ENCODE assay signal across 8 cellular contexts in the genomic region with DNA sequence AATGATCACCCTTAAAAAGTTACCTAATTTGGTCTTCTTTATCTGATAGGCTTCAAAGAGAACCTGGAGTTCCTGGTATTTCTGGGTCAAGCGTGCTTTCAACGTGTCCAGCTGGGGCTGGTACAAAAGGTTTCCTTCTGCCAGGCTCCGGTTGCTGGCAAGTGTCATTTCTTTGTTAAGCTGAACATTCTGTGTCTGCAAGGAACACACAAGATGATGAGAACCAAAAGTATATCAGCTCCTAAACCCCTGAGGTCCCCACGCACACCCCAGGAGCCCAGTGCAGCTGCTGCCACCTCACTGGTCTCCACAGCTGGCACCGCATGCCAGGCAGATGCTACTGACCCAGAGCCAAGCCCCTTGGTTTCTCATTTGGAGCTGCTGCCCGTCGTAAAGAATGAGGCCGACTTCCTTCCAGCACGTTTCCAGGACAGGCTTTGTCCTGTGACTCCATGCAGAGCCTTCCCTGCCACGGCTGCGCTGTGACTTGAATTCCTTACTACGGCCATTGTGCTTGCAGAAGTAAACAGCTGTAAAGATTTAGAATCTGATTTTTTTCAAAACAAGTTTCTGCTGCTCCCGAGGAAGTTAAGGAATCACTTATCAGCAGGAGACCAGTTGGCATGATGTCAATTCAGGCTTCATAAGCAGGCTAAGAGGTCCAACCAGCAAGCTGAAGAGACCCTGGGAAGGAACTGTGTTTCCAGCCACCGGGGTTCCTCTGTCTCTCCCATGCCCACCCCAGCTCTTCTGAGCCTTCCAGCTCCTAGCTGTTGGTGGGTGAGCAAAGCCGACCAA. TPM values are rescaled to one million over a fixed set of nuclear protein-coding genes. Genes with fewer than 3 reads are reported as not detected.
DNase-seq lines count a peak whose midpoint lies in the region; ATAC-seq, FAIRE-seq and TF ChIP-seq lines count a peak whose summit lies in the region.

No MANE protein-coding gene starts in this region.

- H3K9me3 Mint-ChIP-seq in activated CD8-positive, alpha-beta T cell treated with anti-CD3 and anti-CD28 coated beads for 36 hours = no peaks in the 10 kb centered on the region

- peak; percentile 48 for FAIRE-seq in GM12891 (lab: Jason Lieb, UNC)

- POLR2A ChIA-PET in activated CD8-positive, alpha-beta T cell treated with anti-CD3 and anti-CD28 coated beads for 36 hours (lab: Charles Lee) = interaction anchor here (1.2 to 21.6 kb wide), 6 partner anchors 9 to 94 kb away, joined by 3 to 239 read pairs (median 5); a partner anchor contains a TSS

- no peak for TF ChIP-seq POLR2A in GM12891 (IDR thresholded peaks at IDR 0.05; ENCODE audit: low read depth, low read length)

- peak overlapping the region; percentile 92 for H3K27ac ChIP-seq in left ventricle myocardium inferior (replicated peaks)
- H3K27ac ChIP-seq in skin epidermis = peak overlapping the region in 20 of 21 experiments; percentile 34 to 93 (median 84)

- H3K36me3 ChIP-seq in left ventricle myocardium inferior = peaks cover 41% of the 10 kb centered on the region

- peaks cover 100% of the 10 kb centered on the region for H3K4me1 ChIP-seq in left ventricle myocardium inferior

- CTCF ChIA-PET in activated CD8-positive, alpha-beta T cell treated with anti-CD3 and anti-CD28 coated beads for 36 hours (lab: Charles Lee) = interaction anchor here (0.7 to 6.2 kb wide), 14 partner anchors 11 to 106 kb away, joined by 3 to 55 read pairs (median 4); no protein-coding TSS in a partner anchor

- H3K9me3 ChIP-seq in left ventricle myocardium inferior (replicated peaks) = no peaks in the 10 kb centered on the region

- H3K27me3 ChIP-seq in left ventricle myocardium inferior (ENCODE audit: low read depth) = no peaks in the 10 kb centered on the region

- TF ChIP-seq CTCF in activated CD8-positive, alpha-beta T cell treated with anti-CD3 and anti-CD28 coated beads for 36 hours (IDR thresholded peaks at IDR 0.05) = no peak
- no peak for TF ChIP-seq CTCF in left ventricle myocardium inferior (IDR thresholded peaks at IDR 0.05; ENCODE audit: borderline replicate concordance)

- H3K27me3 Mint-ChIP-seq in activated CD8-positive, alpha-beta T cell treated with anti-CD3 and anti-CD28 coated beads for 36 hours = peaks cover 2% of the 10 kb centered on the region

- peak overlapping the region; percentile 51 for H3K27ac Mint-ChIP-seq in activated CD8-positive, alpha-beta T cell treated with anti-CD3 and anti-CD28 coated beads for 36 hours

- peaks cover 30% of the 10 kb centered on the region for H3K36me3 Mint-ChIP-seq in activated CD8-positive, alpha-beta T cell treated with anti-CD3 and anti-CD28 coated beads for 36 hours (ENCODE audit: low read depth)

- intact Hi-C loops in activated CD8-positive, alpha-beta T cell treated with anti-CD3 and anti-CD28 coated beads for 36 hours (cut with micrococcal nuclease) = no loop called here
- intact Hi-C loops in left ventricle myocardium inferior (cut with micrococcal nuclease) = no loop called here

- peak overlapping the region; percentile 47 for H3K4me3 Mint-ChIP-seq in activated CD8-positive, alpha-beta T cell treated with anti-CD3 and anti-CD28 coated beads for 36 hours

- ATAC-seq in activated CD8-positive, alpha-beta T cell treated with anti-CD3 and anti-CD28 coated beads for 36 hours = no peak
- ATAC-seq in GM21367 (IDR thresholded peaks at IDR 0.05; ENCODE audit: unreplicated experiment) (no peak), HG03469 (IDR thresholded peaks at IDR 0.05; ENCODE audit: unreplicated experiment) (no peak)

- H3K4me1 Mint-ChIP-seq in activated CD8-positive, alpha-beta T cell treated with anti-CD3 and anti-CD28 coated beads for 36 hours (ENCODE audit: low read depth) = peaks cover 50% of the 10 kb centered on the region

- DNase-seq in GM12891 (ENCODE audit: insufficient read length, low spot score) = no peak
- no peak for DNase-seq in activated CD8-positive, alpha-beta T cell treated with anti-CD3 and anti-CD28 coated beads for 36 hours
- no peak for DNase-seq in left ventricle myocardium inferior
- no peak for DNase-seq in T1000 (lab: John Stamatoyannopoulos, UW)
- no peak for DNase-seq in activated CD4-positive, alpha-beta T cell treated with anti-CD3 and anti-CD28 coated beads, Interleukin-2, amount 50 U/mL, for 4 hours

- H3K4me3 ChIP-seq in left ventricle myocardium inferior = peak overlapping the region; percentile 60
- H3K4me3 ChIP-seq in skin epidermis = peak overlapping the region; percentile 3 to 29 (median 11)

TF ChIP-seq in GM12891, 5 proteins besides CTCF, POLR2A, EP300 and RAD21:
- TF ChIP-seq POU2F2 (IDR thresholded peaks at IDR 0.05; ENCODE audit: low read depth, low read length) = no peak
- TF ChIP-seq POLR2AphosphoS5 (IDR thresholded peaks at IDR 0.05; ENCODE audit: low read depth, low read length) = no peak
- no peak for TF ChIP-seq TAF1 (IDR thresholded peaks at IDR 0.05; ENCODE audit: low read depth, low read length)
- TF ChIP-seq SPI1 (IDR thresholded peaks at IDR 0.05; ENCODE audit: low read depth, low read length) = no peak
- no peak for TF ChIP-seq PAX5 (IDR thresholded peaks at IDR 0.05; ENCODE audit: insufficient read depth, low read length, severe bottlenecking)
TF ChIP-seq in GM12891: peak in this region for 0.

RNA-seq across cellular contexts. Expression of a gene that starts 24.9 kb away (rescaled TPM):
- 20.8 TPM for polyA plus RNA-seq in GM12891 (2012; ENCODE audit: low read depth, missing spikeins)
- 10 to 100 TPM; 17.8 to 18.4 TPM for total RNA-seq in activated CD8-positive, alpha-beta T cell treated with anti-CD3 and anti-CD28 coated beads for 36 hours
- 13.3 TPM for total RNA-seq in left ventricle myocardium inferior

RNA-seq across cellular contexts. Expression of a gene that starts 35.8 kb away (rescaled TPM):
- polyA plus RNA-seq in GM12891 (2012; ENCODE audit: low read depth, missing spikeins) = 4.8 TPM
- 10 to 100 TPM; 22.8 to 22.9 TPM for total RNA-seq in activated CD8-positive, alpha-beta T cell treated with anti-CD3 and anti-CD28 coated beads for 36 hours
- total RNA-seq in left ventricle myocardium inferior = 11.2 TPM
